8 cellular contexts compared by ENCODE assay signal in genomic region chr19:39881495-39882110, GRCh38. TPM values are rescaled to one million over a fixed set of nuclear protein-coding genes. Genes with fewer than 3 reads are reported as not detected.
DNase-seq lines count a peak whose midpoint lies in the region; ATAC-seq and TF ChIP-seq lines count a peak whose summit lies in the region.
"Not testable (repeated sequence)": the region's sequence is repeated elsewhere in the genome, so short reads cannot be mapped to it uniquely, and the experiment has no call there.

No MANE protein-coding gene starts in this region.

- peaks cover 19% of the 10 kb centered on the region for H3K36me3 Mint-ChIP-seq in CD4-positive, alpha-beta T cell (ENCODE audit: low read depth)
- H3K36me3 Mint-ChIP-seq in GM23338 (ENCODE audit: low read depth) = not testable (repeated sequence)

- H3K27ac Mint-ChIP-seq in CD4-positive, alpha-beta T cell; GM23338: not testable (repeated sequence)

- peak; percentile 89 for ATAC-seq in CD4-positive, alpha-beta T cell (ENCODE audit: poor library complexity)
- ATAC-seq in GM23338 = peak; percentile 92
- ATAC-seq in left lung = peak; percentile 84

- not testable (repeated sequence) for H3K9me3 ChIP-seq in CD4-positive, alpha-beta T cell (ENCODE audit: control insufficient read depth, low read length); left lung

- not testable (repeated sequence) for H3F3A ChIP-seq in GM23338 (replicated peaks; ENCODE audit: low read depth)

- CTCF ChIA-PET in CD4-positive, alpha-beta T cell (lab: Charles Lee) = interaction anchor here (1.1 kb wide), 1 partner anchor 89 kb away, joined by 6 read pairs; the partner anchor contains the start of gene PSMC4

- H3K4me3 ChIP-seq in GM23338; epithelial cell of esophagus (ENCODE audit: low read length); left lung: not testable (repeated sequence)

- H3K4me1 Mint-ChIP-seq in CD4-positive, alpha-beta T cell (ENCODE audit: low read depth); GM23338: not testable (repeated sequence)

- not testable (repeated sequence) for H3K27me3 ChIP-seq in CD4-positive, alpha-beta T cell (ENCODE audit: control insufficient read depth, insufficient read depth, low read length); GM23338 (ENCODE audit: insufficient read depth); left lung

- not testable (repeated sequence) for H2AFZ ChIP-seq in GM23338

- not testable (repeated sequence) for H3K9me3 Mint-ChIP-seq in CD4-positive, alpha-beta T cell; GM23338

- H3K27ac ChIP-seq in CD4-positive, alpha-beta T cell (ENCODE audit: low read depth, low read length); GM23338 (ENCODE audit: low read depth); left lung: not testable (repeated sequence)

- not testable (repeated sequence) for H3K27me3 Mint-ChIP-seq in CD4-positive, alpha-beta T cell; GM23338 (ENCODE audit: insufficient read depth, low read depth, poor library complexity)

- H3K4me2 ChIP-seq in GM23338 = not testable (repeated sequence)

- TF ChIP-seq CTCF in CD4-positive, alpha-beta T cell (IDR thresholded peaks at IDR 0.05) = peak; percentile 45
- TF ChIP-seq CTCF in GM23338 (conservative IDR thresholded peaks at IDR 0.05; ENCODE audit: low read depth in 2 of 2) = peak; percentile 40 to 72
- TF ChIP-seq CTCF in epithelial cell of esophagus (IDR thresholded peaks at IDR 0.05; ENCODE audit: insufficient read depth, low read depth, low read length, missing control alignments) = peak; percentile 18
- TF ChIP-seq CTCF in left lung (IDR thresholded peaks at IDR 0.05) = not testable (repeated sequence)

- not testable (repeated sequence) for DNase-seq in CD4-positive, alpha-beta T cell; left lung
- peak; percentile 87 for DNase-seq in GM23338 (ENCODE audit: low spot score)
- peak; percentile 60 for DNase-seq in NCI-H146 (lab: John Stamatoyannopoulos, UW)
- DNase-seq in SK-MEL-5 (ENCODE audit: low read depth, low spot score) = peak; percentile 70
- DNase-seq in activated T-cell treated with anti-CD3 and anti-CD28 coated beads, Interleukin-2, amount 50 U/mL, for 1 hour = peak; percentile 41
- DNase-seq in epithelial cell of esophagus (ENCODE audit: low read depth) = peak; percentile 10
- peak; percentile 14 to 50 (median 21) for DNase-seq in stimulated activated CD4-positive, alpha-beta T cell treated with anti-CD3 and anti-CD28 coated beads, Interleukin-12 subunit alpha, Interleukin-12 subunit beta, amount 100 ng/mL, for 48 hours (ENCODE audit: low read depth in 2 of 3, low spot score in 1 of 3)

- POLR2A ChIA-PET in CD4-positive, alpha-beta T cell (lab: Charles Lee) = interaction anchor here (1.1 kb wide), 1 partner anchor 89 kb away, joined by 8 read pairs; no protein-coding TSS in a partner anchor

- H3K9me2 ChIP-seq in GM23338 (ENCODE audit: insufficient read depth) = not testable (repeated sequence)

- H3K4me1 ChIP-seq in GM23338 (ENCODE audit: insufficient read depth); left lung: not testable (repeated sequence)

- intact Hi-C loops in CD4-positive, alpha-beta T cell (cut with DNase I, micrococcal nuclease); left lung (cut with DNase I): not testable (repeated sequence)

- H3K79me2 ChIP-seq in GM23338 (replicated peaks; ENCODE audit: insufficient read depth) = not testable (repeated sequence)

- not testable (repeated sequence) for H4K20me1 ChIP-seq in GM23338 (replicated peaks; ENCODE audit: insufficient read depth)

- in situ Hi-C loops in SK-MEL-5 (cut with HindIII; ENCODE audit: low pct_unique_long_range_greater_than_20kb, low sequenced_read_pairs) = not testable (repeated sequence)

- H3K4me3 Mint-ChIP-seq in CD4-positive, alpha-beta T cell; GM23338: not testable (repeated sequence)

- H3K36me3 ChIP-seq in GM23338 (ENCODE audit: insufficient read depth); left lung: not testable (repeated sequence)

RNA-seq across cellular contexts. Expression of gene FBL, which starts 35.4 kb away (rescaled TPM):
- 100 to 1,000 TPM; 267 to 287 TPM for total RNA-seq in CD4-positive, alpha-beta T cell
- 403 and 426 TPM in 2 replicates for total RNA-seq in GM23338 (2014; rRNA removed; shearing (Covaris generic))
- 553 and 579 TPM in 2 replicates for polyA plus RNA-seq in GM23338 (2016; fragmentation: Nextera tagmentation; extraction: Ambion mirVana)
- total RNA-seq in SK-MEL-5 (2014; rRNA removed; shearing (Covaris generic)) = 188 and 191 TPM in 2 replicates
- 207 and 291 TPM in 2 replicates for polyA plus RNA-seq in SK-MEL-5 (2015; cell fraction: cytosol; rRNA removed)
- polyA plus RNA-seq in SK-MEL-5 (2015; cell fraction: nucleus; rRNA removed) = 51.7 and 52.7 TPM in 2 replicates
- 100 to 1,000 TPM in 1 of 2 donors, 10 to 100 TPM in 1; 82.5 to 153 TPM for total RNA-seq in left lung

RNA-seq across cellular contexts. Expression of gene DYRK1B, which starts 47.6 kb away (rescaled TPM):
- total RNA-seq in CD4-positive, alpha-beta T cell = 10 to 100 TPM; 18.9 to 19.4 TPM
- total RNA-seq in GM23338 (2014; rRNA removed; shearing (Covaris generic)) = 8.6 and 8.9 TPM in 2 replicates
- polyA plus RNA-seq in GM23338 (2016; fragmentation: Nextera tagmentation; extraction: Ambion mirVana) = 6.5 and 7.2 TPM in 2 replicates
- total RNA-seq in SK-MEL-5 (2014; rRNA removed; shearing (Covaris generic)) = 7.6 and 9.0 TPM in 2 replicates
- polyA plus RNA-seq in SK-MEL-5 (2015; cell fraction: cytosol; rRNA removed) = 13.7 and 14.0 TPM in 2 replicates
- polyA plus RNA-seq in SK-MEL-5 (2015; cell fraction: nucleus; rRNA removed) = 5.6 and 32.5 TPM in 2 replicates
- 10 to 100 TPM; 13.6 to 25.0 TPM for total RNA-seq in left lung

RNA-seq across cellular contexts. Expression of gene FCGBP, which starts 52.8 kb away (rescaled TPM):
- 10 to 100 TPM; 16.3 to 19.1 TPM for total RNA-seq in CD4-positive, alpha-beta T cell
- 3.0 and 3.6 TPM in 2 replicates for total RNA-seq in GM23338 (2014; rRNA removed; shearing (Covaris generic))
- polyA plus RNA-seq in GM23338 (2016; fragmentation: Nextera tagmentation; extraction: Ambion mirVana) = 0.28 and 0.44 TPM in 2 replicates
- 0.08 TPM in 2 replicates for total RNA-seq in SK-MEL-5 (2014; rRNA removed; shearing (Covaris generic))
- polyA plus RNA-seq in SK-MEL-5 (2015; cell fraction: cytosol; rRNA removed) = 0.03 and 0.11 TPM in 2 replicates
- 0.14 TPM in 1 of 2 replicates, not detected in the other for polyA plus RNA-seq in SK-MEL-5 (2015; cell fraction: nucleus; rRNA removed)
- total RNA-seq in left lung = 10 to 100 TPM; 11.1 to 14.8 TPM
